1 cellular context compared by ENCODE assay signal in the genomic region with DNA sequence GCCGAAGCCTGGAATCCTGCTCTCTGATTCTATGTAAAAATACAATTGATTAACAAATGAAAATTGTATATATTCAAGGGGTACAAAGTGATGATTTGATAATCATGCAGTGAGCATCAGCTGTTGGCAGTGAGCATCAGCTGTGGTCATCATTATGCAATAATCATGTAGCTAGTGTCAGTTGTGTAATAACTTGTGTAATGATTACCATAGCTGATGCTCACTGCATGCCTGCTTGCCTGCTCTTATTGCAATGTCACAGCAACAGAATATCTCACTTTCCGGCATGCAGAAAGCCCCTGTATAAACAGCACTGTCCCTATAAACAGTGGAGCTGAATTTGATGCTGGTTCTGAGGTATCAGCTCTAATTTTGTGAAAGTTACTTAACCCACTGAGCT.
TF ChIP-seq lines count a peak whose summit lies in the region.

No MANE protein-coding gene starts in this region.

TF ChIP-seq in liver, 16 proteins besides CTCF, POLR2A, EP300 and RAD21 (continued from another document):
- TF ChIP-seq ATF3 (IDR thresholded peaks at IDR 0.05): peak; percentile 83
- TF ChIP-seq GABPA (IDR thresholded peaks at IDR 0.05 in 1 of 2, conservative IDR thresholded peaks at IDR 0.05 in 1 of 2): peak in 1 of 2 donors; percentile 39
- peak; percentile 71 to 88 for TF ChIP-seq HNF4A (conservative IDR thresholded peaks at IDR 0.05)
- peak; percentile 68 to 89 for TF ChIP-seq RXRA (IDR thresholded peaks at IDR 0.05)
- peak in 1 of 2 donors; percentile 37 for TF ChIP-seq EGR1 (IDR thresholded peaks at IDR 0.05; ENCODE audit: low read depth in 2 of 2)
